In the genomic region with DNA sequence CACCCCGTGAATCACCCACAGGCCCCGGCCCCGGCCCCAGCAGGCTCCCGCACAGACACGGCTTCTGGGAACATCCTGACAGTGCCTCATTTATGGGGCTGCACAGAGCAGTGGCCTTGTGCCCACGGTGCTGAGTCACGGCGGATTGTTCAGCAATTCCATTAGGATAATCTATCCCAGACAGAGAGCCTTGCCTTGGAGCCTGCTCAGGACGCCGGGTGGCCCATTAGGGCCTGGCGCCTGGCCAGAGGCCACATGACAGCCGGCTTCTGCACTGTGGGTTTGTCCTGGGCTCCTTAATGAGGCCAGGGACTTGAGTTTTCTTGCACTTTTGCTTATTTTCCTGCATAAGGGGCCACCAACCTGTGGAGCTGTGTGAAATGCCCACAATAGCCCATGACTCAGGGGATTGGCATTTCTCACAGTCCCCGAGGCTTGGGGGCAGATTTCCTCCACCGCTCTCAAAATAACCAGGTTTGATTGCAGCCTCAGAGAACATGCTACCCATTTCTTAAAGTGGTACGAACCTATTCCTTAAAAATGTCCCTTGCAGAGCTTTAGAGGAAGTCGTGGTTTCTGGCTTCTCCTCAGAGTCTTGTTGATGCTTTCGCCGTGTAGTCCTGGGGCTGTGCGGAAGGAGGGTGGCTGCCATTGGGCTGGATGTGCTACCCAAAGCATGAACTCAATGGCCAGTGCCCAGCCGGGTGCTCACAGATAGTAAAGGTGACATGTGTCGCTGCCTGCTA, we compare ENCODE assay signal across 1 cellular context.
TF ChIP-seq lines count a peak whose summit lies in the region.

No MANE protein-coding gene starts in this region.

TF ChIP-seq in HEK293, 187 proteins besides CTCF, POLR2A, EP300 and RAD21 (continued from another document):
- TF ChIP-seq, protein P1, sequence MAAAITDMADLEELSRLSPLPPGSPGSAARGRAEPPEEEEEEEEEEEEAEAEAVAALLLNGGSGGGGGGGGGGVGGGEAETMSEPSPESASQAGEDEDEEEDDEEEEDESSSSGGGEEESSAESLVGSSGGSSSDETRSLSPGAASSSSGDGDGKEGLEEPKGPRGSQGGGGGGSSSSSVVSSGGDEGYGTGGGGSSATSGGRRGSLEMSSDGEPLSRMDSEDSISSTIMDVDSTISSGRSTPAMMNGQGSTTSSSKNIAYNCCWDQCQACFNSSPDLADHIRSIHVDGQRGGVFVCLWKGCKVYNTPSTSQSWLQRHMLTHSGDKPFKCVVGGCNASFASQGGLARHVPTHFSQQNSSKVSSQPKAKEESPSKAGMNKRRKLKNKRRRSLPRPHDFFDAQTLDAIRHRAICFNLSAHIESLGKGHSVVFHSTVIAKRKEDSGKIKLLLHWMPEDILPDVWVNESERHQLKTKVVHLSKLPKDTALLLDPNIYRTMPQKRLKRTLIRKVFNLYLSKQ (tag by site-specific recombination; IDR thresholded peaks at IDR 0.05; ENCODE audit: borderline replicate concordance), result no peak
- TF ChIP-seq ZNF350 (tag by site-specific recombination; IDR thresholded peaks at IDR 0.05), result no peak
- no peak for TF ChIP-seq ZFP3 (tag by site-specific recombination; IDR thresholded peaks at IDR 0.05; ENCODE audit: low read depth)
- TF ChIP-seq ZEB2 (tag by site-specific recombination; IDR thresholded peaks at IDR 0.05), result peak; percentile 73
- TF ChIP-seq ZNF510 (tag by site-specific recombination; IDR thresholded peaks at IDR 0.05; ENCODE audit: insufficient replicate concordance), result no peak
- 0 out of 2 replicates have a peak, but pooled peaks have one; percentile 42 for TF ChIP-seq ZNF610 (tag by site-specific recombination; IDR thresholded peaks at IDR 0.05; ENCODE audit: borderline replicate concordance)
- TF ChIP-seq ZNF23 (tag by site-specific recombination; IDR thresholded peaks at IDR 0.05; ENCODE audit: borderline replicate concordance), result no peak
- TF ChIP-seq ZNF16 (tag by site-specific recombination; IDR thresholded peaks at IDR 0.05; ENCODE audit: low read depth), result no peak
- TF ChIP-seq, protein P2, sequence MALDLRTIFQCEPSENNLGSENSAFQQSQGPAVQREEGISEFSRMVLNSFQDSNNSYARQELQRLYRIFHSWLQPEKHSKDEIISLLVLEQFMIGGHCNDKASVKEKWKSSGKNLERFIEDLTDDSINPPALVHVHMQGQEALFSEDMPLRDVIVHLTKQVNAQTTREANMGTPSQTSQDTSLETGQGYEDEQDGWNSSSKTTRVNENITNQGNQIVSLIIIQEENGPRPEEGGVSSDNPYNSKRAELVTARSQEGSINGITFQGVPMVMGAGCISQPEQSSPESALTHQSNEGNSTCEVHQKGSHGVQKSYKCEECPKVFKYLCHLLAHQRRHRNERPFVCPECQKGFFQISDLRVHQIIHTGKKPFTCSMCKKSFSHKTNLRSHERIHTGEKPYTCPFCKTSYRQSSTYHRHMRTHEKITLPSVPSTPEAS (tag by site-specific recombination; IDR thresholded peaks at IDR 0.05), result no peak
- peak; percentile 72 for TF ChIP-seq ZNF2 (tag by site-specific recombination; IDR thresholded peaks at IDR 0.05)
- peak; percentile 60 for TF ChIP-seq OSR2 (tag by site-specific recombination; IDR thresholded peaks at IDR 0.05)
- TF ChIP-seq GLI2 (tag by site-specific recombination; IDR thresholded peaks at IDR 0.05; ENCODE audit: borderline replicate concordance, low read depth), result no peak
- peak; percentile 89 for TF ChIP-seq ZNF24 (tag by site-specific recombination; IDR thresholded peaks at IDR 0.05)
- TF ChIP-seq ZNF501 (tag by site-specific recombination; IDR thresholded peaks at IDR 0.05), result no peak
- TF ChIP-seq, protein P3, sequence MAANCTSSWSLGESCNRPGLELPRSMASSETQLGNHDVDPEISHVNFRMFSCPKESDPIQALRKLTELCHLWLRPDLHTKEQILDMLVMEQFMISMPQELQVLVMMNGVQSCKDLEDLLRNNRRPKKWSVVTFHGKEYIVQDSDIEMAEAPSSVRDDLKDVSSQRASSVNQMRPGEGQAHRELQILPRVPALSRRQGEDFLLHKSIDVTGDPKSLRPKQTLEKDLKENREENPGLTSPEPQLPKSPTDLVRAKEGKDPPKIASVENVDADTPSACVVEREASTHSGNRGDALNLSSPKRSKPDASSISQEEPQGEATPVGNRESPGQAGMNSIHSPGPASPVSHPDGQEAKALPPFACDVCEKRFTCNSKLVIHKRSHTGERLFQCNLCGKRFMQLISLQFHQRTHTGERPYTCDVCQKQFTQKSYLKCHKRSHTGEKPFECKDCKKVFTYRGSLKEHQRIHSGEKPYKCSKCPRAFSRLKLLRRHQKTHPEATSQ (tag by site-specific recombination; IDR thresholded peaks at IDR 0.05), result no peak
- TF ChIP-seq ZNF571 (tag by site-specific recombination; IDR thresholded peaks at IDR 0.05), result no peak
- no peak for TF ChIP-seq ZNF830 (tag by site-specific recombination; IDR thresholded peaks at IDR 0.05; ENCODE audit: low read depth)
- TF ChIP-seq ZNF221 (tag by site-specific recombination; IDR thresholded peaks at IDR 0.05; ENCODE audit: borderline replicate concordance), result no peak
- TF ChIP-seq SP7 (tag by site-specific recombination; IDR thresholded peaks at IDR 0.05), result peak; percentile 87
- TF ChIP-seq MEIS1 (CRISPR knock-in tag; IDR thresholded peaks at IDR 0.05; ENCODE audit: borderline replicate concordance), result no peak
- TF ChIP-seq ZNF354C (tag by site-specific recombination; IDR thresholded peaks at IDR 0.05; ENCODE audit: borderline replicate concordance, low read depth), result no peak
- TF ChIP-seq, protein P4, sequence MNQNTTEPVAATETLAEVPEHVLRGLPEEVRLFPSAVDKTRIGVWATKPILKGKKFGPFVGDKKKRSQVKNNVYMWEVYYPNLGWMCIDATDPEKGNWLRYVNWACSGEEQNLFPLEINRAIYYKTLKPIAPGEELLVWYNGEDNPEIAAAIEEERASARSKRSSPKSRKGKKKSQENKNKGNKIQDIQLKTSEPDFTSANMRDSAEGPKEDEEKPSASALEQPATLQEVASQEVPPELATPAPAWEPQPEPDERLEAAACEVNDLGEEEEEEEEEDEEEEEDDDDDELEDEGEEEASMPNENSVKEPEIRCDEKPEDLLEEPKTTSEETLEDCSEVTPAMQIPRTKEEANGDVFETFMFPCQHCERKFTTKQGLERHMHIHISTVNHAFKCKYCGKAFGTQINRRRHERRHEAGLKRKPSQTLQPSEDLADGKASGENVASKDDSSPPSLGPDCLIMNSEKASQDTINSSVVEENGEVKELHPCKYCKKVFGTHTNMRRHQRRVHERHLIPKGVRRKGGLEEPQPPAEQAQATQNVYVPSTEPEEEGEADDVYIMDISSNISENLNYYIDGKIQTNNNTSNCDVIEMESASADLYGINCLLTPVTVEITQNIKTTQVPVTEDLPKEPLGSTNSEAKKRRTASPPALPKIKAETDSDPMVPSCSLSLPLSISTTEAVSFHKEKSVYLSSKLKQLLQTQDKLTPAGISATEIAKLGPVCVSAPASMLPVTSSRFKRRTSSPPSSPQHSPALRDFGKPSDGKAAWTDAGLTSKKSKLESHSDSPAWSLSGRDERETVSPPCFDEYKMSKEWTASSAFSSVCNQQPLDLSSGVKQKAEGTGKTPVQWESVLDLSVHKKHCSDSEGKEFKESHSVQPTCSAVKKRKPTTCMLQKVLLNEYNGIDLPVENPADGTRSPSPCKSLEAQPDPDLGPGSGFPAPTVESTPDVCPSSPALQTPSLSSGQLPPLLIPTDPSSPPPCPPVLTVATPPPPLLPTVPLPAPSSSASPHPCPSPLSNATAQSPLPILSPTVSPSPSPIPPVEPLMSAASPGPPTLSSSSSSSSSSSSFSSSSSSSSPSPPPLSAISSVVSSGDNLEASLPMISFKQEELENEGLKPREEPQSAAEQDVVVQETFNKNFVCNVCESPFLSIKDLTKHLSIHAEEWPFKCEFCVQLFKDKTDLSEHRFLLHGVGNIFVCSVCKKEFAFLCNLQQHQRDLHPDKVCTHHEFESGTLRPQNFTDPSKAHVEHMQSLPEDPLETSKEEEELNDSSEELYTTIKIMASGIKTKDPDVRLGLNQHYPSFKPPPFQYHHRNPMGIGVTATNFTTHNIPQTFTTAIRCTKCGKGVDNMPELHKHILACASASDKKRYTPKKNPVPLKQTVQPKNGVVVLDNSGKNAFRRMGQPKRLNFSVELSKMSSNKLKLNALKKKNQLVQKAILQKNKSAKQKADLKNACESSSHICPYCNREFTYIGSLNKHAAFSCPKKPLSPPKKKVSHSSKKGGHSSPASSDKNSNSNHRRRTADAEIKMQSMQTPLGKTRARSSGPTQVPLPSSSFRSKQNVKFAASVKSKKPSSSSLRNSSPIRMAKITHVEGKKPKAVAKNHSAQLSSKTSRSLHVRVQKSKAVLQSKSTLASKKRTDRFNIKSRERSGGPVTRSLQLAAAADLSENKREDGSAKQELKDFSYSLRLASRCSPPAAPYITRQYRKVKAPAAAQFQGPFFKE (tag by site-specific recombination; IDR thresholded peaks at IDR 0.05; ENCODE audit: borderline replicate concordance), result no peak
- peak; percentile 51 for TF ChIP-seq ZNF335 (tag by site-specific recombination; conservative IDR thresholded peaks at IDR 0.05)
- peak; percentile 68; the same call in 1 of the 2 replicates for TF ChIP-seq MZF1 (tag by site-specific recombination; IDR thresholded peaks at IDR 0.05; ENCODE audit: borderline replicate concordance)
- TF ChIP-seq, protein P5, sequence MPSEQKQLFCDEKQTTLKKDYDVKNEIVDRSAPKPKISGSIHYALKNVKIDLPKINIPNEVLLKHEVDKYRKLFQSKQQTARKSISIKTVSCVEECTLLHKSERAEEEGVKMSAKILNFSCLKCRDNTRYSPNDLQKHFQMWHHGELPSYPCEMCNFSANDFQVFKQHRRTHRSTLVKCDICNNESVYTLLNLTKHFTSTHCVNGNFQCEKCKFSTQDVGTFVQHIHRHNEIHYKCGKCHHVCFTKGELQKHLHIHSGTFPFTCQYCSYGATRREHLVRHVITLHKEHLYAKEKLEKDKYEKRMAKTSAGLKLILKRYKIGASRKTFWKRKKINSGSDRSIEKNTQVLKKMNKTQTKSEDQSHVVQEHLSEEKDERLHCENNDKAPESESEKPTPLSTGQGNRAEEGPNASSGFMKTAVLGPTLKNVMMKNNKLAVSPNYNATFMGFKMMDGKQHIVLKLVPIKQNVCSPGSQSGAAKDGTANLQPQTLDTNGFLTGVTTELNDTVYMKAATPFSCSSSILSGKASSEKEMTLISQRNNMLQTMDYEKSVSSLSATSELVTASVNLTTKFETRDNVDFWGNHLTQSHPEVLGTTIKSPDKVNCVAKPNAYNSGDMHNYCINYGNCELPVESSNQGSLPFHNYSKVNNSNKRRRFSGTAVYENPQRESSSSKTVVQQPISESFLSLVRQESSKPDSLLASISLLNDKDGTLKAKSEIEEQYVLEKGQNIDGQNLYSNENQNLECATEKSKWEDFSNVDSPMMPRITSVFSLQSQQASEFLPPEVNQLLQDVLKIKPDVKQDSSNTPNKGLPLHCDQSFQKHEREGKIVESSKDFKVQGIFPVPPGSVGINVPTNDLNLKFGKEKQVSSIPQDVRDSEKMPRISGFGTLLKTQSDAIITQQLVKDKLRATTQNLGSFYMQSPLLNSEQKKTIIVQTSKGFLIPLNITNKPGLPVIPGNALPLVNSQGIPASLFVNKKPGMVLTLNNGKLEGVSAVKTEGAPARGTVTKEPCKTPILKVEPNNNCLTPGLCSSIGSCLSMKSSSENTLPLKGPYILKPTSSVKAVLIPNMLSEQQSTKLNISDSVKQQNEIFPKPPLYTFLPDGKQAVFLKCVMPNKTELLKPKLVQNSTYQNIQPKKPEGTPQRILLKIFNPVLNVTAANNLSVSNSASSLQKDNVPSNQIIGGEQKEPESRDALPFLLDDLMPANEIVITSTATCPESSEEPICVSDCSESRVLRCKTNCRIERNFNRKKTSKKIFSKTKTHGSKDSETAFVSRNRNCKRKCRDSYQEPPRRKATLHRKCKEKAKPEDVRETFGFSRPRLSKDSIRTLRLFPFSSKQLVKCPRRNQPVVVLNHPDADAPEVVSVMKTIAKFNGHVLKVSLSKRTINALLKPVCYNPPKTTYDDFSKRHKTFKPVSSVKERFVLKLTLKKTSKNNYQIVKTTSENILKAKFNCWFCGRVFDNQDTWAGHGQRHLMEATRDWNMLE (tag by site-specific recombination; conservative IDR thresholded peaks at IDR 0.05; ENCODE audit: low read depth), result 0 out of 2 replicates have a peak, but pooled peaks have one; percentile 35
- peak; percentile 40; the same call in 1 of the 2 replicates for TF ChIP-seq KLF16 (tag by site-specific recombination; IDR thresholded peaks at IDR 0.05)
- no peak for TF ChIP-seq TCF7L2 (IDR thresholded peaks at IDR 0.05; ENCODE audit: borderline replicate concordance, low read depth, low read length)
- TF ChIP-seq GLIS2 (tag by site-specific recombination; IDR thresholded peaks at IDR 0.05), result peak; percentile 83
- TF ChIP-seq ZNF394 (tag by site-specific recombination; IDR thresholded peaks at IDR 0.05; ENCODE audit: borderline replicate concordance), result peak; percentile 57; the same call in 1 of the 2 replicates
- TF ChIP-seq SP2 (tag by site-specific recombination; IDR thresholded peaks at IDR 0.05), result no peak
- no peak for TF ChIP-seq ZNF404 (tag by site-specific recombination; IDR thresholded peaks at IDR 0.05)
- TF ChIP-seq HOXC10 (CRISPR knock-in tag; IDR thresholded peaks at IDR 0.05), result no peak
- TF ChIP-seq, protein P6, sequence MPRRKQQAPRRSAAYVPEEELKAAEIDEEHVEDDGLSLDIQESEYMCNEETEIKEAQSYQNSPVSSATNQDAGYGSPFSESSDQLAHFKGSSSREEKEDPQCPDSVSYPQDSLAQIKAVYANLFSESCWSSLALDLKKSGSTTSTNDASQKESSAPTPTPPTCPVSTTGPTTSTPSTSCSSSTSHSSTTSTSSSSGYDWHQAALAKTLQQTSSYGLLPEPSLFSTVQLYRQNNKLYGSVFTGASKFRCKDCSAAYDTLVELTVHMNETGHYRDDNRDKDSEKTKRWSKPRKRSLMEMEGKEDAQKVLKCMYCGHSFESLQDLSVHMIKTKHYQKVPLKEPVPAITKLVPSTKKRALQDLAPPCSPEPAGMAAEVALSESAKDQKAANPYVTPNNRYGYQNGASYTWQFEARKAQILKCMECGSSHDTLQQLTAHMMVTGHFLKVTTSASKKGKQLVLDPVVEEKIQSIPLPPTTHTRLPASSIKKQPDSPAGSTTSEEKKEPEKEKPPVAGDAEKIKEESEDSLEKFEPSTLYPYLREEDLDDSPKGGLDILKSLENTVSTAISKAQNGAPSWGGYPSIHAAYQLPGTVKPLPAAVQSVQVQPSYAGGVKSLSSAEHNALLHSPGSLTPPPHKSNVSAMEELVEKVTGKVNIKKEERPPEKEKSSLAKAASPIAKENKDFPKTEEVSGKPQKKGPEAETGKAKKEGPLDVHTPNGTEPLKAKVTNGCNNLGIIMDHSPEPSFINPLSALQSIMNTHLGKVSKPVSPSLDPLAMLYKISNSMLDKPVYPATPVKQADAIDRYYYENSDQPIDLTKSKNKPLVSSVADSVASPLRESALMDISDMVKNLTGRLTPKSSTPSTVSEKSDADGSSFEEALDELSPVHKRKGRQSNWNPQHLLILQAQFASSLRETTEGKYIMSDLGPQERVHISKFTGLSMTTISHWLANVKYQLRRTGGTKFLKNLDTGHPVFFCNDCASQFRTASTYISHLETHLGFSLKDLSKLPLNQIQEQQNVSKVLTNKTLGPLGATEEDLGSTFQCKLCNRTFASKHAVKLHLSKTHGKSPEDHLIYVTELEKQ (tag by site-specific recombination; IDR thresholded peaks at IDR 0.05; ENCODE audit: borderline replicate concordance), result 0 out of 2 replicates have a peak, but pooled peaks have one; percentile 53
- TF ChIP-seq ZNF776 (tag by site-specific recombination; IDR thresholded peaks at IDR 0.05; ENCODE audit: borderline replicate concordance), result no peak
- no peak for TF ChIP-seq GLI4 (tag by site-specific recombination; IDR thresholded peaks at IDR 0.05)
TF ChIP-seq in HEK293: peak in this region for 53.
